ENCODE assay signal across 13 cellular contexts in the genomic region with DNA sequence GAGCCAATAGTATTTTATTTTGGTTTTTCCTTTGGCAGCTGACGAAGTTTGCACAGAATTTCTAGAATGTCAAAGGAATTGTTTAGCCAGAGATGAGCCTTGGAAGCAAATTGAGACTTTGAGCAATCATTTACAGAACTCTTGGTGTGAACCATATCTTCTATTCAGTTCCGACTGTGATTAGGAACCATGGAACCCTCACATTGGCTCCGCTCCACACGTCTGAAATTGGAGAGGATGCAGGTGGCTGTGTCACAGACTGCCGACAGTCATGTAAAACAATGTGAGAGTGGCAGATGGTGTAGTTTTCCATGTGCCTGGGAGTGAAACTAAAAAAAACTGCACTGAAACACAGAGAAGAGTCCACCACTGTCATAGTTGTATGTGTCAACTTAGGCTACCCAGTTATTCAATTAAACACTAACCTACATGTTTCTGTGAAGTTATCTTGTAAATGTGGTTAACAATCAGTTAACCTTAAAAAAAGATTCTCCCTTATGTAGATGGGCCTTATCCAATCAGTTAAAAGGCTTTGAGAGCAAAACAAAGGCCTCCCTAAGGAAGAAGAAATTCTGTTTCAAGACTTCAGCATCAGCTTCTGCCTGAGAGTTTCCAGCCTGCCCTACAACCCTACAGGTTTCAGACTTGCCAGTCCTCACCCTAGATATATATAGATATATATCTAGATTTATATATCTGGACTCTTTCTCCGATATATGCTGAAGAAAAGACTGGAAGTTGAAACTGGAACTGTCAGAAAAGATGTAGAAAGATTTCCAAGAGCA. TPM values are rescaled to one million over a fixed set of nuclear protein-coding genes. Genes with fewer than 3 reads are reported as not detected.
DNase-seq lines count a peak whose midpoint lies in the region; ATAC-seq and TF ChIP-seq lines count a peak whose summit lies in the region.
"Had no signal": no experiment of that assay in that cellular context is flagged by ENCODE, and none has a peak within 500 bp of the region (broad histone marks: within the 10 kb centered on the region; RNA-seq: fewer than 3 reads in every experiment).

No MANE protein-coding gene starts in this region.

- H3K9me3 Mint-ChIP-seq in T-helper 1 cell treated with Interleukin-12 subunit alpha and Interleukin-12 subunit beta and Interleukin-4 antibody, amounts not matched to agents 30 μg/mL and 1 μg/mL, for 36 hours, result no peaks in the 10 kb centered on the region
- no peaks in the 10 kb centered on the region for H3K9me3 Mint-ChIP-seq in activated CD4-positive, alpha-beta memory T cell treated with anti-CD3 and anti-CD28 coated beads for 36 hours
- no peaks in the 10 kb centered on the region for H3K9me3 Mint-ChIP-seq in osteocyte (ENCODE audit: unreplicated experiment)
- H3K9me3 Mint-ChIP-seq: activated naive CD8-positive, alpha-beta T cell treated with anti-CD3 and anti-CD28 coated beads, Interleukin-2, amount 10 ng/mL, durations not matched to agents 7 days and 5 days had no signal

- ATAC-seq in HG02870 (IDR thresholded peaks at IDR 0.05; ENCODE audit: unreplicated experiment), result no peak

- peak overlapping the region; percentile 27 for H3K27ac Mint-ChIP-seq in T-helper 1 cell treated with Interleukin-12 subunit alpha and Interleukin-12 subunit beta and Interleukin-4 antibody, amounts not matched to agents 30 μg/mL and 1 μg/mL, for 36 hours
- peak overlapping the region; percentile 36 for H3K27ac Mint-ChIP-seq in activated CD4-positive, alpha-beta memory T cell treated with anti-CD3 and anti-CD28 coated beads for 36 hours
- peak overlapping the region; percentile 58 for H3K27ac Mint-ChIP-seq in osteocyte (ENCODE audit: unreplicated experiment)

- H3K27me3 Mint-ChIP-seq in T-helper 1 cell treated with Interleukin-12 subunit alpha and Interleukin-12 subunit beta and Interleukin-4 antibody, amounts not matched to agents 30 μg/mL and 1 μg/mL, for 36 hours (ENCODE audit: low read depth), result peaks cover 9% of the 10 kb centered on the region
- H3K27me3 Mint-ChIP-seq in activated CD4-positive, alpha-beta memory T cell treated with anti-CD3 and anti-CD28 coated beads for 36 hours, result peaks cover 2% of the 10 kb centered on the region
- no peaks in the 10 kb centered on the region for H3K27me3 Mint-ChIP-seq in osteocyte (ENCODE audit: unreplicated experiment)
- H3K27me3 Mint-ChIP-seq: activated naive CD8-positive, alpha-beta T cell treated with anti-CD3 and anti-CD28 coated beads, Interleukin-2, amount 10 ng/mL, durations not matched to agents 7 days and 5 days had no signal

- CTCF ChIA-PET in activated CD4-positive, alpha-beta memory T cell treated with anti-CD3 and anti-CD28 coated beads for 36 hours (lab: Charles Lee), result no interaction called here

- peaks cover 14% of the 10 kb centered on the region for H3K36me3 Mint-ChIP-seq in T-helper 1 cell treated with Interleukin-12 subunit alpha and Interleukin-12 subunit beta and Interleukin-4 antibody, amounts not matched to agents 30 μg/mL and 1 μg/mL, for 36 hours (ENCODE audit: low read depth)
- peaks cover 10% of the 10 kb centered on the region for H3K36me3 Mint-ChIP-seq in activated CD4-positive, alpha-beta memory T cell treated with anti-CD3 and anti-CD28 coated beads for 36 hours
- H3K36me3 Mint-ChIP-seq in osteocyte (ENCODE audit: unreplicated experiment), result no peaks in the 10 kb centered on the region
- H3K36me3 Mint-ChIP-seq: activated naive CD8-positive, alpha-beta T cell treated with anti-CD3 and anti-CD28 coated beads, Interleukin-2, amount 10 ng/mL, durations not matched to agents 7 days and 5 days had no signal

- no peak for TF ChIP-seq CTCF in osteocyte (IDR thresholded peaks at IDR 0.05)

- intact Hi-C loops in activated CD4-positive, alpha-beta memory T cell treated with anti-CD3 and anti-CD28 coated beads for 36 hours (cut with micrococcal nuclease), result loop anchor here (5.0 to 10.0 kb wide), 5 partner anchors 62 to 970 kb away; a partner anchor contains a TSS

- DNase-seq in T-helper 1 cell (no peak), NCI-H1694 (lab: John Stamatoyannopoulos, UW) (peak; percentile 86), osteocyte (ENCODE audit: extremely low spot score, unreplicated experiment) (no peak), midbrain (lab: John Stamatoyannopoulos, UW) (no peak)
- no peak for DNase-seq in activated CD4-positive, alpha-beta memory T cell treated with anti-CD3 and anti-CD28 coated beads for 36 hours
- no peak for DNase-seq in activated naive CD4-positive, alpha-beta T cell treated with Interleukin-2 at 50 U/mL for 16 hours
- DNase-seq: activated CD4-positive, alpha-beta T cell treated with anti-CD3 and anti-CD28 coated beads for 4 hours; activated naive CD8-positive, alpha-beta T cell treated with anti-CD3 and anti-CD28 coated beads, Interleukin-2, amount 10 ng/mL, durations not matched to agents 7 days and 5 days; GDM1; GOT3; Right ventricle myocardium superior had no signal

- peak overlapping the region; percentile 25 for H3K4me3 Mint-ChIP-seq in T-helper 1 cell treated with Interleukin-12 subunit alpha and Interleukin-12 subunit beta and Interleukin-4 antibody, amounts not matched to agents 30 μg/mL and 1 μg/mL, for 36 hours
- H3K4me3 Mint-ChIP-seq in activated CD4-positive, alpha-beta memory T cell treated with anti-CD3 and anti-CD28 coated beads for 36 hours, result no peak overlapping the region
- no peak overlapping the region for H3K4me3 Mint-ChIP-seq in osteocyte (ENCODE audit: unreplicated experiment)
- H3K4me3 Mint-ChIP-seq: activated naive CD8-positive, alpha-beta T cell treated with anti-CD3 and anti-CD28 coated beads, Interleukin-2, amount 10 ng/mL, durations not matched to agents 7 days and 5 days had no signal

- peaks cover 48% of the 10 kb centered on the region for H3K4me1 Mint-ChIP-seq in T-helper 1 cell treated with Interleukin-12 subunit alpha and Interleukin-12 subunit beta and Interleukin-4 antibody, amounts not matched to agents 30 μg/mL and 1 μg/mL, for 36 hours (ENCODE audit: low read depth)
- peaks cover 55% of the 10 kb centered on the region for H3K4me1 Mint-ChIP-seq in activated CD4-positive, alpha-beta memory T cell treated with anti-CD3 and anti-CD28 coated beads for 36 hours (ENCODE audit: low read depth)
- peaks cover 46% of the 10 kb centered on the region for H3K4me1 Mint-ChIP-seq in osteocyte (ENCODE audit: unreplicated experiment)

- POLR2A ChIA-PET in activated CD4-positive, alpha-beta memory T cell treated with anti-CD3 and anti-CD28 coated beads for 36 hours (lab: Charles Lee), result no interaction called here

RNA-seq across cellular contexts. Expression of a gene that starts 3.3 kb away (rescaled TPM):
- 10 to 100 TPM; 93.2 to 96.0 TPM for total RNA-seq in activated CD4-positive, alpha-beta memory T cell treated with anti-CD3 and anti-CD28 coated beads for 36 hours
- total RNA-seq in osteocyte, result 45.0 and 49.2 TPM in 2 replicates

RNA-seq across cellular contexts. Expression of a gene that starts 34.8 kb away (rescaled TPM):
- not detected for total RNA-seq in activated CD4-positive, alpha-beta memory T cell treated with anti-CD3 and anti-CD28 coated beads for 36 hours
- not detected in 2 replicates for total RNA-seq in osteocyte
- total RNA-seq: Right ventricle myocardium superior had no signal
